9 cellular contexts compared by ENCODE assay signal in genomic region chr18:76687271-76688006, GRCh38.
A peak's percentile ranks its signal among the peaks of the same experiment; 100 is the strongest.
DNase-seq lines count a peak whose midpoint lies in the region; ATAC-seq and TF ChIP-seq lines count a peak whose summit lies in the region.
"Had no signal": no experiment of that assay in that cellular context is flagged by ENCODE, and none has a peak within 500 bp of the region (broad histone marks: within the 10 kb centered on the region; RNA-seq: fewer than 3 reads in every experiment).

No MANE protein-coding gene starts in this region.

- peaks cover 8% of the 10 kb centered on the region for H3K4me1 Mint-ChIP-seq in activated CD4-positive, alpha-beta T cell treated with anti-CD3 and anti-CD28 coated beads, Interleukin-2, amount 10 ng/mL, durations not matched to agents 7 days and 5 days

- TF ChIP-seq CTCF in omental fat pad (IDR thresholded peaks at IDR 0.05): no peak

- H3K27ac Mint-ChIP-seq in activated CD4-positive, alpha-beta T cell treated with anti-CD3 and anti-CD28 coated beads, Interleukin-2, amount 10 ng/mL, durations not matched to agents 7 days and 5 days: no peak overlapping the region
- H3K27ac Mint-ChIP-seq: CD4-positive, CD25-positive, alpha-beta regulatory T cell had no signal

- peak; percentile 12 to 30 for DNase-seq in activated CD4-positive, alpha-beta T cell treated with anti-CD3 and anti-CD28 coated beads, Interleukin-2, amount 50 U/mL, for 48 hours
- DNase-seq in activated CD4-positive, alpha-beta T cell treated with anti-CD3 and anti-CD28 coated beads, Interleukin-2, amount 10 ng/mL, durations not matched to agents 7 days and 5 days: no peak
- DNase-seq in adipocyte (ENCODE audit: low read depth): no peak
- no peak for DNase-seq in omental fat pad (ENCODE audit: low spot score)
- DNase-seq in cerebellar cortex (ENCODE audit: low spot score): no peak
- no peak for DNase-seq in occipital lobe (lab: John Stamatoyannopoulos, UW)
- no peak for DNase-seq in superior temporal gyrus (ENCODE audit: extremely low spot score)

- H3K4me1 ChIP-seq in adipocyte (ENCODE audit: control insufficient read depth, insufficient read depth, low read length): peaks cover 14% of the 10 kb centered on the region

- POLR2A ChIA-PET in activated CD4-positive, alpha-beta T cell treated with anti-CD3 and anti-CD28 coated beads, Interleukin-2, amount 10 ng/mL, durations not matched to agents 7 days and 5 days (lab: Charles Lee): no interaction called here

- H3K9ac ChIP-seq in adipocyte (ENCODE audit: low read length): peak overlapping the region; percentile 51

- H3K9me3 Mint-ChIP-seq in activated CD4-positive, alpha-beta T cell treated with anti-CD3 and anti-CD28 coated beads, Interleukin-2, amount 10 ng/mL, durations not matched to agents 7 days and 5 days: no peaks in the 10 kb centered on the region
- H3K9me3 Mint-ChIP-seq: CD4-positive, CD25-positive, alpha-beta regulatory T cell had no signal

- no peaks in the 10 kb centered on the region for H3K36me3 Mint-ChIP-seq in activated CD4-positive, alpha-beta T cell treated with anti-CD3 and anti-CD28 coated beads, Interleukin-2, amount 10 ng/mL, durations not matched to agents 7 days and 5 days (ENCODE audit: low read depth)
- H3K36me3 Mint-ChIP-seq: CD4-positive, CD25-positive, alpha-beta regulatory T cell had no signal

- H3K36me3 ChIP-seq in adipocyte (ENCODE audit: control insufficient read depth, insufficient read depth, low read length, severe bottlenecking): no peaks in the 10 kb centered on the region

- H3K4me3 ChIP-seq in adipocyte (ENCODE audit: low read length): no peak overlapping the region

- peak; percentile 36 for ATAC-seq in HG03558 (IDR thresholded peaks at IDR 0.05; ENCODE audit: extremely low read depth, unreplicated experiment)
- peak; percentile 58 for ATAC-seq in omental fat pad (ENCODE audit: low FRiP score)

- CTCF ChIA-PET in activated CD4-positive, alpha-beta T cell treated with anti-CD3 and anti-CD28 coated beads, Interleukin-2, amount 10 ng/mL, durations not matched to agents 7 days and 5 days (lab: Charles Lee): interaction anchor here (0.6 kb wide), 1 partner anchor 307 kb away, joined by 6 read pairs; no protein-coding TSS in a partner anchor

- H3K27me3 ChIP-seq in adipocyte (replicated peaks; ENCODE audit: control insufficient read depth, insufficient read depth, low read length): peaks cover 33% of the 10 kb centered on the region

- no peak overlapping the region for H3K4me3 Mint-ChIP-seq in activated CD4-positive, alpha-beta T cell treated with anti-CD3 and anti-CD28 coated beads, Interleukin-2, amount 10 ng/mL, durations not matched to agents 7 days and 5 days
- H3K4me3 Mint-ChIP-seq: CD4-positive, CD25-positive, alpha-beta regulatory T cell had no signal

- H3K27me3 Mint-ChIP-seq in activated CD4-positive, alpha-beta T cell treated with anti-CD3 and anti-CD28 coated beads, Interleukin-2, amount 10 ng/mL, durations not matched to agents 7 days and 5 days: peaks cover 21% of the 10 kb centered on the region

- no peaks in the 10 kb centered on the region for H3K9me3 ChIP-seq in adipocyte (ENCODE audit: control insufficient read depth, low read length)

Comparison
In these comparisons a context has a peak if more than half of its experiments do, and no peak if none do; other contexts are left out.
1. DNase-seq: peak in activated CD4-positive, alpha-beta T cell treated with anti-CD3 and anti-CD28 coated beads, Interleukin-2, amount 50 U/mL, for 48 hours (2 of 2); none in activated CD4-positive, alpha-beta T cell treated with anti-CD3 and anti-CD28 coated beads, Interleukin-2, amount 10 ng/mL, durations not matched to agents 7 days and 5 days (single experiment), adipocyte (single experiment), omental fat pad (single experiment), cerebellar cortex (single experiment), occipital lobe (single experiment) and superior temporal gyrus (single experiment).